1 cellular context compared by ENCODE assay signal in genomic region chr3:58021072-58021959, GRCh38.
TF ChIP-seq lines count a peak whose summit lies in the region.

No MANE protein-coding gene starts in this region.

TF ChIP-seq in HepG2, 621 proteins besides CTCF, POLR2A, EP300 and RAD21 (continued from another document and continues in another):
- TF ChIP-seq THRA (CRISPR knock-in tag; IDR thresholded peaks at IDR 0.05; ENCODE audit: borderline replicate concordance) = peak; percentile 95; the same call in 1 of the 2 replicates
- no peak for TF ChIP-seq HNF1A (IDR thresholded peaks at IDR 0.05; ENCODE audit: low read depth)
- TF ChIP-seq HNF1A (CRISPR knock-in tag; IDR thresholded peaks at IDR 0.05; ENCODE audit: borderline replicate concordance) = 0 out of 2 replicates have a peak, but pooled peaks have one; percentile 53
- no peak for TF ChIP-seq NFE2L1 (CRISPR knock-in tag; IDR thresholded peaks at IDR 0.05; ENCODE audit: borderline replicate concordance)
- TF ChIP-seq HOMEZ (CRISPR knock-in tag; IDR thresholded peaks at IDR 0.05; ENCODE audit: low read depth) = no peak; the same call in 1 of the 2 replicates
- TF ChIP-seq ZBTB1 (CRISPR knock-in tag; IDR thresholded peaks at IDR 0.05; ENCODE audit: borderline replicate concordance) = no peak
- TF ChIP-seq SKI (IDR thresholded peaks at IDR 0.05; ENCODE audit: partially characterized antibody) = no peak
- TF ChIP-seq THAP8 (CRISPR knock-in tag; IDR thresholded peaks at IDR 0.05; ENCODE audit: borderline replicate concordance) = 0 out of 2 replicates have a peak, but pooled peaks have one; percentile 30
- no peak for TF ChIP-seq CHD4 (IDR thresholded peaks at IDR 0.05; ENCODE audit: borderline replicate concordance, low read length)
- TF ChIP-seq ZNF883 (CRISPR knock-in tag; IDR thresholded peaks at IDR 0.05; ENCODE audit: not compliant biosample characterization) = no peak
- TF ChIP-seq ZNF350 (CRISPR knock-in tag; IDR thresholded peaks at IDR 0.05; ENCODE audit: borderline replicate concordance, low read depth) = 0 out of 2 replicates have a peak, but pooled peaks have one; percentile 22
- peak; percentile 89 for TF ChIP-seq ERF (CRISPR knock-in tag; IDR thresholded peaks at IDR 0.05)
- TF ChIP-seq ZBTB43 (CRISPR knock-in tag; conservative IDR thresholded peaks at IDR 0.05) = peak; percentile 70; the same call in 1 of the 2 replicates
- TF ChIP-seq TCF7 (IDR thresholded peaks at IDR 0.05; ENCODE audit: low read depth) = 0 out of 2 replicates have a peak, but pooled peaks have one; percentile 6
- no peak for TF ChIP-seq ZNF639 (CRISPR knock-in tag; conservative IDR thresholded peaks at IDR 0.05)
- peak; percentile 81; the same call in 1 of the 2 replicates for TF ChIP-seq ISL2 (CRISPR knock-in tag; IDR thresholded peaks at IDR 0.05)
- TF ChIP-seq SMAD3 (CRISPR knock-in tag; IDR thresholded peaks at IDR 0.05) = no peak; the same call in 1 of the 2 replicates
- TF ChIP-seq TCF7L2 (IDR thresholded peaks at IDR 0.05; ENCODE audit: low read depth, low read length) = no peak
- no peak for TF ChIP-seq NCOA5 (CRISPR knock-in tag; IDR thresholded peaks at IDR 0.05)
- no peak for TF ChIP-seq GRHL1 (CRISPR knock-in tag; conservative IDR thresholded peaks at IDR 0.05)
- no peak for TF ChIP-seq ZNF282 (IDR thresholded peaks at IDR 0.05; ENCODE audit: partially characterized antibody)
- TF ChIP-seq SRSF1 (optimal IDR thresholded peaks at IDR 0.05; ENCODE audit: low read depth, low read length) = no peak
- 0 out of 2 replicates have a peak, but pooled peaks have one; percentile 74 for TF ChIP-seq ZFP90 (CRISPR knock-in tag; IDR thresholded peaks at IDR 0.05; ENCODE audit: borderline replicate concordance)
- no peak for TF ChIP-seq ZNF446 (CRISPR knock-in tag; IDR thresholded peaks at IDR 0.05)
- peak; percentile 93 for TF ChIP-seq GATAD2A (CRISPR knock-in tag; IDR thresholded peaks at IDR 0.05)
- 0 out of 4 replicates have a peak, but pooled peaks of 1 of the 2 experiments have one; percentile 31 for TF ChIP-seq HMGXB4 (CRISPR knock-in tag; IDR thresholded peaks at IDR 0.05; ENCODE audit: borderline replicate concordance in 1 of 2, low read depth in 1 of 2)
- TF ChIP-seq KLF9 (CRISPR knock-in tag; IDR thresholded peaks at IDR 0.05; ENCODE audit: low read depth) = no peak
- peak; percentile 89 for TF ChIP-seq ZEB1 (IDR thresholded peaks at IDR 0.05; ENCODE audit: insufficient replicate concordance, low read depth)
- no peak for TF ChIP-seq ZKSCAN5 (CRISPR knock-in tag; IDR thresholded peaks at IDR 0.05)
- TF ChIP-seq AGO2 (optimal IDR thresholded peaks at IDR 0.05; ENCODE audit: low read depth, low read length) = no peak
- TF ChIP-seq ZNF17 (CRISPR knock-in tag; IDR thresholded peaks at IDR 0.05) = no peak
- TF ChIP-seq ASH2L (IDR thresholded peaks at IDR 0.05; ENCODE audit: insufficient read length, low read depth, low read length) = no peak
- no peak for TF ChIP-seq BATF2 (CRISPR knock-in tag; IDR thresholded peaks at IDR 0.05)
- TF ChIP-seq RERE (CRISPR knock-in tag; IDR thresholded peaks at IDR 0.05; ENCODE audit: low read depth) = peak; percentile 61; the same call in 1 of the 2 replicates
- 0 out of 4 replicates have a peak, but pooled peaks of 1 of the 2 experiments have one; percentile 48 for TF ChIP-seq NR2F1 (CRISPR knock-in tag; IDR thresholded peaks at IDR 0.05)
- no peak for TF ChIP-seq ZNF572 (CRISPR knock-in tag; IDR thresholded peaks at IDR 0.05)
- TF ChIP-seq ZNF431 (CRISPR knock-in tag; IDR thresholded peaks at IDR 0.05; ENCODE audit: borderline replicate concordance, low read depth) = peak; percentile 39; the same call in 1 of the 2 replicates
- TF ChIP-seq MYC (CRISPR knock-in tag; IDR thresholded peaks at IDR 0.05; ENCODE audit: borderline replicate concordance) = 0 out of 2 replicates have a peak, but pooled peaks have one; percentile 43
- TF ChIP-seq CBX1 (IDR thresholded peaks at IDR 0.05; ENCODE audit: low read depth) = no peak
